11 cellular contexts compared by ENCODE assay signal in genomic region chr7:17095001-17095574, GRCh38.
DNase-seq lines count a peak whose midpoint lies in the region; ATAC-seq and TF ChIP-seq lines count a peak whose summit lies in the region.
"Had no signal": no experiment of that assay in that cellular context is flagged by ENCODE, and none has a peak within 500 bp of the region (broad histone marks: within the 10 kb centered on the region; RNA-seq: fewer than 3 reads in every experiment).

No MANE protein-coding gene starts in this region.

- in situ Hi-C loops in GM13976 (cut with MboI; ENCODE audit: low sequenced_read_pairs, unreplicated experiment), result no loop called here

- ATAC-seq in GM18498 (IDR thresholded peaks at IDR 0.05; ENCODE audit: unreplicated experiment), result no peak
- ATAC-seq: HepG2 had no signal

- H3K27ac Mint-ChIP-seq in activated CD4-positive, alpha-beta memory T cell treated with anti-CD3 and anti-CD28 coated beads for 36 hours, result no peak overlapping the region

- H3K9ac ChIP-seq in SK-N-MC (ENCODE audit: insufficient read length), result no peak overlapping the region

- POLR2A ChIA-PET in A673 (lab: Charles Lee; ENCODE audit: low non-redundant PET), result no interaction called here
- POLR2A ChIA-PET in activated CD4-positive, alpha-beta memory T cell treated with anti-CD3 and anti-CD28 coated beads for 36 hours (lab: Charles Lee), result no interaction called here

- no TSS peak for BruUV-seq in A673 (replicated peaks; lab: Mats Ljungman, UMichigan)

- CTCF ChIA-PET in A673 (lab: Charles Lee), result no interaction called here
- CTCF ChIA-PET in activated CD4-positive, alpha-beta memory T cell treated with anti-CD3 and anti-CD28 coated beads for 36 hours (lab: Charles Lee), result interaction anchor here (0.6 kb wide), 1 partner anchor 32 kb away, joined by 3 read pairs; no protein-coding TSS in a partner anchor

- TF ChIP-seq CTCF in A673 (conservative IDR thresholded peaks at IDR 0.05; ENCODE audit: low read depth, low read length) (no peak), GM13976 (IDR thresholded peaks at IDR 0.05; ENCODE audit: borderline replicate concordance, control extremely low read depth, extremely low read depth, insufficient read depth, missing control alignments) (no peak)

- H3K4me3 ChIP-seq in A673 (ENCODE audit: low read depth, low read length, poor library complexity, severe bottlenecking) (no peak overlapping the region), SK-N-MC (no peak overlapping the region)
- H3K4me3 ChIP-seq: adrenal gland, upper lobe of left lung had no signal

- H3K4me1 ChIP-seq in A673 (ENCODE audit: insufficient read depth, low read length, poor library complexity, severe bottlenecking), result no peaks in the 10 kb centered on the region

- peaks cover 8% of the 10 kb centered on the region for H3K4me1 Mint-ChIP-seq in activated CD4-positive, alpha-beta memory T cell treated with anti-CD3 and anti-CD28 coated beads for 36 hours (ENCODE audit: low read depth)

- H3K9me3 Mint-ChIP-seq in activated CD4-positive, alpha-beta memory T cell treated with anti-CD3 and anti-CD28 coated beads for 36 hours, result no peaks in the 10 kb centered on the region

- peaks cover 2% of the 10 kb centered on the region for H3K27me3 Mint-ChIP-seq in activated CD4-positive, alpha-beta memory T cell treated with anti-CD3 and anti-CD28 coated beads for 36 hours

- no peaks in the 10 kb centered on the region for H3K27me3 ChIP-seq in A673 (replicated peaks; ENCODE audit: insufficient read depth, low read depth, low read length, poor library complexity)
- H3K27me3 ChIP-seq: adrenal gland, upper lobe of left lung had no signal

- no peak overlapping the region for H3K4me3 Mint-ChIP-seq in activated CD4-positive, alpha-beta memory T cell treated with anti-CD3 and anti-CD28 coated beads for 36 hours

- DNase-seq in A673 (ENCODE audit: low spot score) (peak; percentile 3), H4 (ENCODE audit: low spot score) (peak; percentile 98), SK-N-MC (ENCODE audit: low read depth, low spot score) (peak; percentile 39), fibroblast of the conjunctiva (ENCODE audit: low read depth) (peak; percentile 89), CD1c-positive myeloid dendritic cell (ENCODE audit: extremely low spot score) (no peak), GM13976 (ENCODE audit: low spot score) (no peak)
- DNase-seq in activated CD4-positive, alpha-beta memory T cell treated with anti-CD3 and anti-CD28 coated beads for 36 hours, result no peak

- intact Hi-C loops in A673 (cut with micrococcal nuclease; ENCODE audit: unreplicated experiment), result no loop called here
- intact Hi-C loops in activated CD4-positive, alpha-beta memory T cell treated with anti-CD3 and anti-CD28 coated beads for 36 hours (cut with micrococcal nuclease), result no loop called here

- H3K36me3 ChIP-seq in A673 (ENCODE audit: insufficient read depth, low read length, poor library complexity, severe bottlenecking), result no peaks in the 10 kb centered on the region
- no peaks in the 10 kb centered on the region for H3K36me3 ChIP-seq in SK-N-MC (ENCODE audit: insufficient read depth, low read length)
- H3K36me3 ChIP-seq: adrenal gland, upper lobe of left lung had no signal

- no peaks in the 10 kb centered on the region for H3K9me3 ChIP-seq in A673 (ENCODE audit: low read depth, low read length, poor library complexity, severe bottlenecking)
- H3K9me3 ChIP-seq in SK-N-MC (ENCODE audit: low read depth, low read length), result no peaks in the 10 kb centered on the region
- H3K9me3 ChIP-seq: adrenal gland, upper lobe of left lung had no signal

- no peaks in the 10 kb centered on the region for H3K36me3 Mint-ChIP-seq in activated CD4-positive, alpha-beta memory T cell treated with anti-CD3 and anti-CD28 coated beads for 36 hours

- H3K27ac ChIP-seq in A673 (ENCODE audit: low read depth, low read length, poor library complexity, severe bottlenecking) (no peak overlapping the region), SK-N-MC (no peak overlapping the region)
- H3K27ac ChIP-seq: adrenal gland, upper lobe of left lung had no signal

Comparison
In these comparisons a context has a peak if more than half of its experiments do, and no peak if none do; other contexts are left out.
1. DNase-seq: peak in A673 (single experiment), H4 (single experiment), SK-N-MC (single experiment) and fibroblast of the conjunctiva (single experiment); none in activated CD4-positive, alpha-beta memory T cell treated with anti-CD3 and anti-CD28 coated beads for 36 hours (single experiment), CD1c-positive myeloid dendritic cell (single experiment) and GM13976 (single experiment).